ENCODE assay signal across 8 cellular contexts in the genomic region with DNA sequence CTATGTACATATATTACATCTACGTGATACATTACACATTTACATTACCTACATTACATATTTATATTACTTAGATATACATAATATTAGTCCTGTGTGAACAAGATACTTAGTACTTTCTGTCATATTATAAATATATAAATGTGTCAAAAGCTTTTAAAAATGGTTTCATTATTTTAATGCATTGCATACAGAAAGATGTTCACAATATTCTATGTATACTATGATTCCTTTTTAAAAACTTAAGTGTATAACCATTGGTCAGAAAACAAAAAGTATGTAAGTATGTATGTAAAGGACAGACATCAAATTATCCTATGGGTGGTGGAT. TPM values are rescaled to one million over a fixed set of nuclear protein-coding genes. Genes with fewer than 3 reads are reported as not detected.
DNase-seq lines count a peak whose midpoint lies in the region; ATAC-seq and TF ChIP-seq lines count a peak whose summit lies in the region.

No MANE protein-coding gene starts in this region.

- H3K4me3 ChIP-seq in BE2C (ENCODE audit: low read depth, low read length) (peak overlapping the region; percentile 96), Loucy (ENCODE audit: low read length, poor library complexity, severe bottlenecking) (peak overlapping the region; percentile 98), coronary artery (peak overlapping the region; percentile 77)

- no peak for ATAC-seq in GM21825 (IDR thresholded peaks at IDR 0.05; ENCODE audit: unreplicated experiment)

- H3K9me3 Mint-ChIP-seq in nephron progenitor cell, result no peaks in the 10 kb centered on the region

- H3K4me2 ChIP-seq in Loucy (ENCODE audit: low read depth, low read length, poor library complexity, severe bottlenecking), result peak overlapping the region; percentile 57

- H3K9me2 ChIP-seq in Loucy (replicated peaks; ENCODE audit: low read depth, low read length), result no peaks in the 10 kb centered on the region

- H3K27ac Mint-ChIP-seq in nephron progenitor cell, result no peak overlapping the region

- DNase-seq in BE2C, result no peak
- no peak for DNase-seq in coronary artery (ENCODE audit: low spot score)
- no peak for DNase-seq in nephron progenitor cell
- no peak for DNase-seq in cerebellar cortex (ENCODE audit: low spot score)
- DNase-seq in AG20443 (ENCODE audit: low spot score), result no peak
- DNase-seq in NCI-H1417 (lab: John Stamatoyannopoulos, UW), result no peak

- H3K4me1 ChIP-seq in BE2C, result peaks cover 5% of the 10 kb centered on the region
- peaks cover 10% of the 10 kb centered on the region for H3K4me1 ChIP-seq in Loucy (ENCODE audit: insufficient read depth, low read length, poor library complexity, severe bottlenecking)

- H3K9ac ChIP-seq in Loucy (ENCODE audit: low read depth, low read length, poor library complexity, severe bottlenecking), result peak overlapping the region; percentile 95

- H2AFZ ChIP-seq in Loucy (ENCODE audit: low read length), result peak overlapping the region; percentile 100

- H3K36me3 ChIP-seq in BE2C (peaks cover 7% of the 10 kb centered on the region), Loucy (ENCODE audit: insufficient read depth, low read length) (no peaks in the 10 kb centered on the region)

- H3K4me3 Mint-ChIP-seq in nephron progenitor cell, result peak overlapping the region; percentile 99

- H3K9me3 ChIP-seq in BE2C (no peaks in the 10 kb centered on the region), Loucy (ENCODE audit: insufficient read depth, low read depth, low read length) (no peaks in the 10 kb centered on the region)

- H3F3A ChIP-seq in Loucy (ENCODE audit: low read depth), result no peaks in the 10 kb centered on the region

- TF ChIP-seq CTCF in BE2C (IDR thresholded peaks at IDR 0.05; ENCODE audit: low read depth, low read length) (no peak), Loucy (conservative IDR thresholded peaks at IDR 0.05; ENCODE audit: low read length) (no peak), coronary artery (IDR thresholded peaks at IDR 0.05) (no peak), nephron progenitor cell (IDR thresholded peaks at IDR 0.05) (no peak)

- H3K27me3 ChIP-seq in BE2C, result no peaks in the 10 kb centered on the region
- H3K27me3 ChIP-seq in Loucy (ENCODE audit: insufficient read depth, low read length, poor library complexity, severe bottlenecking), result no peaks in the 10 kb centered on the region

- H3K27ac ChIP-seq in coronary artery, result peak overlapping the region; percentile 57 to 81

- H4K20me1 ChIP-seq in Loucy (ENCODE audit: insufficient read depth, low read length, poor library complexity, severe bottlenecking), result no peaks in the 10 kb centered on the region

- H3K4me1 Mint-ChIP-seq in nephron progenitor cell, result peaks cover 23% of the 10 kb centered on the region

- H3K27me3 Mint-ChIP-seq in nephron progenitor cell (ENCODE audit: low read depth, poor library complexity), result peaks cover 52% of the 10 kb centered on the region

- H3K79me2 ChIP-seq in Loucy (ENCODE audit: insufficient read depth, low read length), result peaks cover 34% of the 10 kb centered on the region

- peaks cover 16% of the 10 kb centered on the region for H3K36me3 Mint-ChIP-seq in nephron progenitor cell (ENCODE audit: low read depth)

RNA-seq across cellular contexts. Expression of gene ZW10, which starts 0.6 kb away (rescaled TPM):
- polyA plus RNA-seq in BE2C (2012; ENCODE audit: insufficient read depth, insufficient read length, low read depth), result 12.3 TPM

RNA-seq across cellular contexts. Expression of gene CLDN25, which starts 5.5 kb away (rescaled TPM):
- not detected for polyA plus RNA-seq in BE2C (2012; ENCODE audit: insufficient read depth, insufficient read length, low read depth)
